ENCODE assay signal across 1 cellular context in genomic region chr19:29858000-29858596, GRCh38.
TF ChIP-seq lines count a peak whose summit lies in the region.

No MANE protein-coding gene starts in this region.

TF ChIP-seq in GM12878, 131 proteins besides CTCF, POLR2A, EP300 and RAD21 (continued from another document):
- TF ChIP-seq POLR2AphosphoS2 (IDR thresholded peaks at IDR 0.05; ENCODE audit: low read depth, low read length) (no peak), YBX1 (IDR thresholded peaks at IDR 0.05) (no peak), BHLHE40 (IDR thresholded peaks at IDR 0.05; ENCODE audit: borderline replicate concordance in 1 of 2, low read depth in 2 of 2, low read length in 1 of 2) (no peak), BCL11A (IDR thresholded peaks at IDR 0.05; ENCODE audit: low read depth, low read length) (no peak), CREB1 (IDR thresholded peaks at IDR 0.05; ENCODE audit: low read depth) (no peak), FOS (IDR thresholded peaks at IDR 0.05; ENCODE audit: borderline replicate concordance, extremely low read depth, insufficient read length) (no peak), HDAC2 (IDR thresholded peaks at IDR 0.05) (no peak), NFXL1 (IDR thresholded peaks at IDR 0.05; ENCODE audit: borderline replicate concordance) (no peak)
